In the genomic region with DNA sequence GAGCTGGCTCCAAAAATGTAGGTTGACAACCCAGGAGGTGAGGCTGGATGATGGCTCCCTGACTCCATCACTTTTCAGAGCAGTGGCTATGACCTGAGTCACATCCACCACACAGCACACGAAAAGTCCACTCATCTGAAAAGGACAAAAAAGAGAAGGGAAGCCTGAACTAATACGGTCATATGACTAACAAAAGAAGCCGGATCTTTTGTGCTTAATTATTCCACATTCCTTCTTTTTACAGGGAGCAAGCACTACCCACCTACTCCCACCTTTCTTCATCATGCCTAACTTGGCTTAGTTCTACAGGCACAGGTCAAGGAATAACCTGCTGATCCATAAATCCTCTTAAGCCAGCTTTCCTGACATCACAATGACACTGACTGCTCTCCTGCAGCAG, we compare ENCODE assay signal across 19 cellular contexts.
"Had no signal": no experiment of that assay in that cellular context is flagged by ENCODE, and none has a peak within 500 bp of the region (broad histone marks: within the 10 kb centered on the region; RNA-seq: fewer than 3 reads in every experiment).

No MANE protein-coding gene starts in this region.

- H3K27ac ChIP-seq: KMS-11 had no signal

- H3K9ac ChIP-seq: KMS-11 had no signal

- H3K4me2 ChIP-seq: KMS-11 had no signal

- ATAC-seq: activated CD4-positive, alpha-beta T cell treated with anti-CD3 and anti-CD28 coated beads for 36 hours; activated CD8-positive, alpha-beta T cell treated with anti-CD3 and anti-CD28 coated beads for 36 hours; activated T-cell treated with anti-CD3 and anti-CD28 coated beads, Interleukin-2, amount 50 U/mL, for 72 hours had no signal

- DNase-seq: activated CD4-positive, alpha-beta T cell treated with anti-CD3 and anti-CD28 coated beads for 36 hours; activated CD8-positive, alpha-beta memory T cell treated with anti-CD3 and anti-CD28 coated beads, Interleukin-2, amount 50 U/mL, for 4 hours; activated CD8-positive, alpha-beta T cell treated with anti-CD3 and anti-CD28 coated beads for 36 hours; activated gamma-delta T cell treated with Interleukin-2 at 50 U/mL for 16 hours; activated naive CD4-positive, alpha-beta T cell treated with anti-CD3 and anti-CD28 coated beads, Interleukin-2, amount 10 ng/mL, durations not matched to agents 7 days and 5 days; activated naive CD8-positive, alpha-beta T cell treated with anti-CD3 and anti-CD28 coated beads for 36 hours; activated T-cell treated with anti-CD3 and anti-CD28 coated beads, Interleukin-2, amount 50 U/mL, for 72 hours; anterior cingulate cortex; central memory CD4-positive, alpha-beta T cell; NCI-H1092 treated with DMSO at 0.1 percent for 48 hours; NCI-H1417 treated with DMSO at 0.1 percent for 48 hours; NCI-H1694; NCI-H2029; NCI-H2107; NCI-H345; NCI-H510A; NCI-H526 treated with DMSO at 0.1 percent for 48 hours; SHP77 treated with DMSO at 0.1 percent for 48 hours had no signal
